9 cellular contexts compared by ENCODE assay signal in genomic region chr7:73850781-73851207, GRCh38. TPM values are rescaled to one million over a fixed set of nuclear protein-coding genes. Genes with fewer than 3 reads are reported as not detected.
DNase-seq lines count a peak whose midpoint lies in the region; ATAC-seq and TF ChIP-seq lines count a peak whose summit lies in the region.
"Had no signal": no experiment of that assay in that cellular context is flagged by ENCODE, and none has a peak within 500 bp of the region (broad histone marks: within the 10 kb centered on the region; RNA-seq: fewer than 3 reads in every experiment).

No MANE protein-coding gene starts in this region.

- peaks cover 0 to 6% (median 0%) of the 10 kb centered on the region in 3 donors for H3K27me3 ChIP-seq in stomach
- peaks cover 7% of the 10 kb centered on the region for H3K27me3 ChIP-seq in CD8-positive, alpha-beta memory T cell (ENCODE audit: insufficient read depth, low read length, poor library complexity, severe bottlenecking)

- 26 to 54% (median 52%) methylated on average over 3 to 4 of the region's 4 CpGs for WGBS in stomach, 5 donors

- H3K36me3 Mint-ChIP-seq in T-helper 17 cell (ENCODE audit: low read depth), result no peaks in the 10 kb centered on the region
- no peaks in the 10 kb centered on the region for H3K36me3 Mint-ChIP-seq in CD8-positive, alpha-beta memory T cell

- no peaks in the 10 kb centered on the region for H3K9me3 Mint-ChIP-seq in CD8-positive, alpha-beta memory T cell

- TF ChIP-seq CTCF in stomach (IDR thresholded peaks at IDR 0.05), result no peak

- H3K27ac Mint-ChIP-seq in T-helper 17 cell, result peak overlapping the region; percentile 54
- H3K27ac Mint-ChIP-seq in CD8-positive, alpha-beta memory T cell, result no peak overlapping the region

- DNase-seq in DMS153 (lab: John Stamatoyannopoulos, UW) (peak; percentile 43), DMS153 treated with DMSO at 0.1 percent for 48 hours (lab: John Stamatoyannopoulos, UW; ENCODE audit: unreplicated experiment) (no peak), T-helper 17 cell (no peak), glomerular visceral epithelial cell (ENCODE audit: extremely low spot score) (peak; percentile 95), stomach (no peak), nucleus accumbens (lab: John Stamatoyannopoulos, UW) (no peak)
- no peak for DNase-seq in CD8-positive, alpha-beta memory T cell

- CTCF ChIA-PET in CD8-positive, alpha-beta memory T cell (lab: Charles Lee), result interaction anchor here (1.1 kb wide), 2 partner anchors 9 to 116 kb away, joined by 3 to 6 read pairs; no protein-coding TSS in a partner anchor

- H3K9me3 ChIP-seq in T-helper 17 cell (ENCODE audit: control insufficient read depth, low read length, poor library complexity, severe bottlenecking), result no peaks in the 10 kb centered on the region
- H3K9me3 ChIP-seq in stomach, result no peaks in the 10 kb centered on the region
- no peaks in the 10 kb centered on the region for H3K9me3 ChIP-seq in CD8-positive, alpha-beta memory T cell (ENCODE audit: low read length)

- TF ChIP-seq EP300 in stomach (IDR thresholded peaks at IDR 0.05), result no peak

- H3K4me3 Mint-ChIP-seq in T-helper 17 cell, result no peak overlapping the region
- H3K4me3 Mint-ChIP-seq in CD8-positive, alpha-beta memory T cell, result no peak overlapping the region

- ATAC-seq in T-helper 17 cell, result no peak
- ATAC-seq in HG03025 (IDR thresholded peaks at IDR 0.05; ENCODE audit: low FRiP score, unreplicated experiment), result no peak

- H3K27ac ChIP-seq in stomach, result peak overlapping the region in 3 of 5 donors; percentile 47 to 71 (median 54)
- no peak overlapping the region for H3K27ac ChIP-seq in CD8-positive, alpha-beta memory T cell (ENCODE audit: low read depth, low read length)
- H3K27ac ChIP-seq: 22Rv1 had no signal

- peaks cover 6 to 28% (median 13%) of the 10 kb centered on the region in 4 donors for H3K4me1 ChIP-seq in stomach
- H3K4me1 ChIP-seq in CD8-positive, alpha-beta memory T cell (ENCODE audit: insufficient read depth, low read length), result no peaks in the 10 kb centered on the region

- H3K4me1 Mint-ChIP-seq in T-helper 17 cell, result peaks cover 20% of the 10 kb centered on the region
- H3K4me1 Mint-ChIP-seq in CD8-positive, alpha-beta memory T cell, result peaks cover 8 to 15% (median 12%) of the 10 kb centered on the region in 3 donors

- TF ChIP-seq POLR2A in stomach (IDR thresholded peaks at IDR 0.05), result no peak

- H3K4me3 ChIP-seq in stomach, result no peak overlapping the region
- no peak overlapping the region for H3K4me3 ChIP-seq in CD8-positive, alpha-beta memory T cell (ENCODE audit: low read length)

- no peaks in the 10 kb centered on the region for H3K36me3 ChIP-seq in stomach
- H3K36me3 ChIP-seq in CD8-positive, alpha-beta memory T cell (ENCODE audit: insufficient read depth, low read length), result no peaks in the 10 kb centered on the region

- intact Hi-C loops in stomach (cut with DNase I; ENCODE audit: low total_unique reads), result no loop called here

- POLR2A ChIA-PET in CD8-positive, alpha-beta memory T cell (lab: Charles Lee), result interaction anchor here (0.7 kb wide), 1 partner anchor 12 kb away, joined by 6 read pairs; no protein-coding TSS in a partner anchor

- H3K27me3 Mint-ChIP-seq in T-helper 17 cell, result peaks cover 18% of the 10 kb centered on the region
- H3K27me3 Mint-ChIP-seq in CD8-positive, alpha-beta memory T cell, result peaks cover 4 to 17% of the 10 kb centered on the region in 2 donors

RNA-seq across cellular contexts. Expression of gene METTL27, which starts 8.5 kb away (rescaled TPM):
- under 1 TPM; 0.73 to 0.85 TPM for total RNA-seq in T-helper 17 cell
- 1 to 10 TPM in 2 of 5 donors, under 1 TPM in 1, not detected in 2; 0.87 to 4.8 (median 3.0) TPM for total RNA-seq in stomach
- polyA plus RNA-seq in stomach, result under 1 TPM in 1 of 3 donors, not detected in 2; 0.80 TPM
- total RNA-seq in CD8-positive, alpha-beta memory T cell, result not detected
- not detected for polyA plus RNA-seq in CD8-positive, alpha-beta memory T cell

RNA-seq across cellular contexts. Expression of gene TMEM270, which starts 10.2 kb away (rescaled TPM):
- total RNA-seq in T-helper 17 cell (not detected), stomach (not detected)
- polyA plus RNA-seq in stomach, result not detected
- total RNA-seq in CD8-positive, alpha-beta memory T cell, result not detected
- not detected for polyA plus RNA-seq in CD8-positive, alpha-beta memory T cell

RNA-seq across cellular contexts. Expression of gene CLDN4, which starts 20.0 kb away (rescaled TPM):
- total RNA-seq in T-helper 17 cell (under 1 TPM; 0.17 to 0.23 TPM), stomach (100 to 1,000 TPM in 1 of 5 donors, 10 to 100 TPM in 3, not detected in 1; 15.6 to 523 (median 17.3) TPM)
- 10 to 100 TPM in 2 of 3 donors, 1 to 10 TPM in 1; 2.4 to 51.2 (median 36.1) TPM for polyA plus RNA-seq in stomach
- under 1 TPM in 1 of 2 experiments, not detected in 1; 0.15 TPM for total RNA-seq in CD8-positive, alpha-beta memory T cell
- polyA plus RNA-seq in CD8-positive, alpha-beta memory T cell, result not detected

Comparison
In these comparisons a context has a peak if more than half of its experiments do, and no peak if none do; other contexts are left out.
1. DNase-seq: peak in DMS153 (single experiment) and glomerular visceral epithelial cell (single experiment); none in DMS153 treated with DMSO at 0.1 percent for 48 hours (single experiment), T-helper 17 cell (0 of 3), stomach (single experiment), CD8-positive, alpha-beta memory T cell (0 of 5) and nucleus accumbens (0 of 56).